ENCODE assay signal across 11 cellular contexts in genomic region chr1:205258313-205259176, GRCh38. TPM values are rescaled to one million over a fixed set of nuclear protein-coding genes. Genes with fewer than 3 reads are reported as not detected.
DNase-seq lines count a peak whose midpoint lies in the region; ATAC-seq, FAIRE-seq and TF ChIP-seq lines count a peak whose summit lies in the region.
"Had no signal": no experiment of that assay in that cellular context is flagged by ENCODE, and none has a peak within 500 bp of the region (broad histone marks: within the 10 kb centered on the region; RNA-seq: fewer than 3 reads in every experiment).

No MANE protein-coding gene starts in this region.

- H3K4me3 Mint-ChIP-seq in CD8-positive, alpha-beta T cell, result no peak overlapping the region

- H3K9me3 ChIP-seq in HepG2 (ENCODE audit: low read length) (no peaks in the 10 kb centered on the region), right lobe of liver (no peaks in the 10 kb centered on the region)
- no peaks in the 10 kb centered on the region for H3K9me3 ChIP-seq in CD8-positive, alpha-beta T cell (ENCODE audit: low read length)

- H3K4me2 ChIP-seq in HepG2 (ENCODE audit: low read depth, low read length), result peak overlapping the region; percentile 49

- no peak overlapping the region for H3K9ac ChIP-seq in HepG2 (ENCODE audit: insufficient read depth, low read depth, low read length)

- TF ChIP-seq EP300 in HepG2 (IDR thresholded peaks at IDR 0.05; ENCODE audit: low read depth in 2 of 2, low read length in 2 of 2) (no peak), HepG2 (CRISPR knock-in tag; IDR thresholded peaks at IDR 0.05; ENCODE audit: borderline replicate concordance) (no peak)

- BruUV-seq in HepG2 (replicated peaks; lab: Mats Ljungman, UMichigan), result no TSS peak

- H3K4me1 ChIP-seq in HepG2 (ENCODE audit: insufficient read depth, low read length) (peaks cover 22% of the 10 kb centered on the region), right lobe of liver (no peaks in the 10 kb centered on the region)
- peaks cover 6% of the 10 kb centered on the region for H3K4me1 ChIP-seq in CD8-positive, alpha-beta T cell (ENCODE audit: insufficient read depth, low read length)

- no peak overlapping the region for H3K27ac Mint-ChIP-seq in CD8-positive, alpha-beta T cell

- H4K20me1 ChIP-seq in HepG2 (ENCODE audit: insufficient read depth, low read length), result no peaks in the 10 kb centered on the region

- POLR2A ChIA-PET in HepG2 (lab: Yijun Ruan, JAX), result interaction anchor here (1.4 kb wide), 1 partner anchor 28 kb away, joined by 3 read pairs; no protein-coding TSS in a partner anchor
- POLR2A ChIA-PET in CD8-positive, alpha-beta T cell (lab: Charles Lee), result no interaction called here

- WGBS in HepG2 (ENCODE audit: low lambda C conversion rate), result 16% methylated on average over 11 of the region's 13 CpGs
- 64% methylated on average over 7 of the region's 13 CpGs for WGBS in right lobe of liver (ENCODE audit: insufficient coverage, low coverage, low lambda C conversion rate, missing lambda C conversion rate)

- no peak for TF ChIP-seq RAD21 in HepG2 (CRISPR knock-in tag; IDR thresholded peaks at IDR 0.05)

- H3K27me3 ChIP-seq in HepG2 (ENCODE audit: control insufficient read depth in 1 of 2, insufficient read depth in 2 of 2, low read length in 2 of 2) (peaks cover 3 to 48% of the 10 kb centered on the region in 2 experiments), right lobe of liver (no peaks in the 10 kb centered on the region)
- no peaks in the 10 kb centered on the region for H3K27me3 ChIP-seq in CD8-positive, alpha-beta T cell (ENCODE audit: insufficient read depth, low read length)

- CTCF ChIA-PET in HepG2 (lab: Yijun Ruan, JAX; ENCODE audit: low intra/inter-chr PET ratio, low total read pairs), result no interaction called here
- CTCF ChIA-PET in CD8-positive, alpha-beta T cell (lab: Charles Lee), result interaction anchor here (1.2 to 32.2 kb wide), 12 partner anchors 8 to 287 kb away, joined by 3 to 1393 read pairs (median 16); partner anchors contain the start of genes NUAK2 and TMCC2

- H3K4me1 Mint-ChIP-seq in CD8-positive, alpha-beta T cell (ENCODE audit: low read depth), result peaks cover 12% of the 10 kb centered on the region

- no peak overlapping the region for H2AFZ ChIP-seq in HepG2 (ENCODE audit: low read length)

- H3K27ac ChIP-seq in HepG2 (ENCODE audit: extremely low read length, insufficient read depth, low read length) (no peak overlapping the region), right lobe of liver (no peak overlapping the region)
- H3K27ac ChIP-seq in CD8-positive, alpha-beta T cell (ENCODE audit: low read depth, low read length), result no peak overlapping the region
- H3K27ac ChIP-seq: HL-60 had no signal

- DNase-seq in HepG2 (ENCODE audit: low spot score) (no peak), right lobe of liver (no peak), amygdala (lab: John Stamatoyannopoulos, UW) (peak in 42 of 56 donors; percentile 26 to 85 (median 60)), iPS-NIHi7 (ENCODE audit: extremely low spot score) (peak; percentile 48), left lobe of liver (ENCODE audit: low spot score) (no peak)
- no peak for DNase-seq in CD8-positive, alpha-beta T cell
- no peak for DNase-seq in stimulated activated CD4-positive, alpha-beta T cell treated with anti-CD3 and anti-CD28 coated beads, Interleukin-1b, Interleukin-23, amount 100 ng/mL, for 48 hours
- DNase-seq: effector CD4-positive, alpha-beta T cell; OCI-M1 had no signal

- FAIRE-seq in HepG2 (lab: Jason Lieb, UNC), result no peak

- in situ Hi-C loops in HepG2 (cut with HindIII; ENCODE audit: extremely low pct_ligation_motif_present, low pct_unique_long_range_greater_than_20kb), result loop anchor here (5.0 to 10.0 kb wide), 2 partner anchors 194 to 281 kb away; no protein-coding TSS in a partner anchor

- H3K36me3 ChIP-seq in HepG2 (replicated peaks in 1 of 2; ENCODE audit: control insufficient read depth in 1 of 2, insufficient read depth in 2 of 2, low read length in 2 of 2) (no peaks in the 10 kb centered on the region), right lobe of liver (no peaks in the 10 kb centered on the region)
- H3K36me3 ChIP-seq in CD8-positive, alpha-beta T cell (ENCODE audit: insufficient read depth, low read length), result no peaks in the 10 kb centered on the region

- TF ChIP-seq CTCF in HepG2 (CRISPR knock-in tag; IDR thresholded peaks at IDR 0.05) (no peak), right lobe of liver (IDR thresholded peaks at IDR 0.05) (no peak)
- no peak for TF ChIP-seq CTCF in CD8-positive, alpha-beta T cell (IDR thresholded peaks at IDR 0.05)

- no peaks in the 10 kb centered on the region for H3K9me3 Mint-ChIP-seq in CD8-positive, alpha-beta T cell

- H3K27me3 Mint-ChIP-seq in CD8-positive, alpha-beta T cell (ENCODE audit: low read depth), result no peaks in the 10 kb centered on the region

- TF ChIP-seq POLR2A in HepG2 (IDR thresholded peaks at IDR 0.05; ENCODE audit: insufficient read depth in 1 of 2, low read depth in 2 of 2, low read length in 2 of 2) (no peak), right lobe of liver (IDR thresholded peaks at IDR 0.05) (no peak)

- H3K4me3 ChIP-seq in HepG2 (replicated peaks in 1 of 3; ENCODE audit: insufficient read depth in 1 of 3, low read depth in 2 of 3, low read length in 3 of 3) (no peak overlapping the region), right lobe of liver (no peak overlapping the region)
- no peak overlapping the region for H3K4me3 ChIP-seq in CD8-positive, alpha-beta T cell (ENCODE audit: low read depth, low read length)

- intact Hi-C loops in HepG2 (cut with micrococcal nuclease; ENCODE audit: unreplicated experiment), result loop anchor here (5.0 kb wide), 1 partner anchor 136 kb away; the partner anchor contains the start of gene RBBP5
- intact Hi-C loops in right lobe of liver (cut with DNase I), result loop anchor here (5.0 to 10.0 kb wide), 3 partner anchors 184 to 281 kb away; no protein-coding TSS in a partner anchor
- intact Hi-C loops in CD8-positive, alpha-beta T cell (cut with DNase I, micrococcal nuclease), result loop anchor here (5.0 to 10.0 kb wide), 6 partner anchors 46 to 451 kb away; partner anchors contain the start of gene DSTYK (in 1 of the 2)

- ATAC-seq in HepG2 (peak; percentile 68), right lobe of liver (no peak), GM18867 (IDR thresholded peaks at IDR 0.05; ENCODE audit: unreplicated experiment) (no peak), left lobe of liver (no peak)
- ATAC-seq in CD8-positive, alpha-beta T cell, result no peak

- no peaks in the 10 kb centered on the region for H3K36me3 Mint-ChIP-seq in CD8-positive, alpha-beta T cell

- no peaks in the 10 kb centered on the region for H3K79me2 ChIP-seq in HepG2 (ENCODE audit: insufficient read depth, low read length)

RNA-seq across cellular contexts. Expression of gene TMCC2, which starts 30.8 kb away (rescaled TPM):
- total RNA-seq in HepG2 (2016; rRNA removed; fragmentation: Illumina TruSeq; extraction: Trizol) (0.21 and 0.24 TPM in 2 replicates), right lobe of liver (1 to 10 TPM in 1 of 6 experiments, under 1 TPM in 5; 0.14 to 5.9 (median 0.30) TPM), left lobe of liver (0.33 TPM)
- total RNA-seq in HepG2 (2016; cell fraction: cytosol; rRNA removed; fragmentation: Illumina TruSeq; extraction: Trizol; ENCODE audit: low read depth), result 0.35 and 0.71 TPM in 2 replicates
- total RNA-seq in HepG2 (2016; cell fraction: insoluble cytoplasmic fraction; rRNA removed; fragmentation: Illumina TruSeq; extraction: Trizol), result 0.13 and 0.22 TPM in 2 replicates
- 0.19 and 0.24 TPM in 2 replicates for total RNA-seq in HepG2 (2016; cell fraction: membrane; rRNA removed; fragmentation: Illumina TruSeq; extraction: Trizol)
- 0.28 and 0.37 TPM in 2 replicates for total RNA-seq in HepG2 (2016; cell fraction: nucleus; rRNA removed; fragmentation: Illumina TruSeq; extraction: Trizol)
- polyA plus RNA-seq in HepG2 (2011; rRNA removed), result 0.12 and 0.26 TPM in 2 replicates
- polyA plus RNA-seq in HepG2 (2011; cell fraction: cytosol; rRNA removed), result 0.09 and 0.12 TPM in 2 replicates
- 0.23 and 0.36 TPM in 2 replicates for polyA plus RNA-seq in HepG2 (2011; cell fraction: nucleus; rRNA removed)
- 0.07 and 0.23 TPM in 2 replicates for polyA plus RNA-seq in HepG2 (2012)
- polyA plus RNA-seq in HepG2 (2016; cell fraction: cytosol; fragmentation: Illumina TruSeq; extraction: Trizol; ENCODE audit: low read depth), result 0.05 and 0.09 TPM in 2 replicates
- 0.11 and 0.27 TPM in 2 replicates for polyA plus RNA-seq in HepG2 (2016; cell fraction: insoluble cytoplasmic fraction; fragmentation: Illumina TruSeq; extraction: Trizol; ENCODE audit: low read depth)
- polyA plus RNA-seq in HepG2 (2016; cell fraction: membrane; fragmentation: Illumina TruSeq; extraction: Trizol; ENCODE audit: low read depth), result 0.16 and 0.31 TPM in 2 replicates
- polyA plus RNA-seq in HepG2 (2016; cell fraction: nucleus; fragmentation: Illumina TruSeq; extraction: Trizol; ENCODE audit: insufficient read depth, low read depth), result 0.20 and 0.56 TPM in 2 replicates
- polyA minus RNA-seq in HepG2 (2011; rRNA and poly(A)+ RNA removed; ENCODE audit: low replicate concordance), result 0.78 and 3.1 TPM in 2 replicates
- not detected in 2 replicates for polyA minus RNA-seq in HepG2 (2011; cell fraction: cytosol; rRNA and poly(A)+ RNA removed)
- 0.26 TPM in 1 of 2 replicates, not detected in the other for polyA minus RNA-seq in HepG2 (2011; cell fraction: nucleus; rRNA and poly(A)+ RNA removed)
- 1 to 10 TPM; 1.5 to 2.0 TPM for total RNA-seq in CD8-positive, alpha-beta T cell

RNA-seq across cellular contexts. Expression of gene DSTYK, which starts 47.0 kb away (rescaled TPM):
- total RNA-seq in HepG2 (2016; rRNA removed; fragmentation: Illumina TruSeq; extraction: Trizol) (4.8 and 6.1 TPM in 2 replicates), right lobe of liver (1 to 10 TPM; 2.5 to 2.9 (median 2.6) TPM), left lobe of liver (2.5 TPM)
- 1.0 and 1.2 TPM in 2 replicates for total RNA-seq in HepG2 (2016; cell fraction: cytosol; rRNA removed; fragmentation: Illumina TruSeq; extraction: Trizol; ENCODE audit: low read depth)
- 4.8 and 5.9 TPM in 2 replicates for total RNA-seq in HepG2 (2016; cell fraction: insoluble cytoplasmic fraction; rRNA removed; fragmentation: Illumina TruSeq; extraction: Trizol)
- total RNA-seq in HepG2 (2016; cell fraction: membrane; rRNA removed; fragmentation: Illumina TruSeq; extraction: Trizol), result 2.2 and 2.7 TPM in 2 replicates
- 4.2 and 5.3 TPM in 2 replicates for total RNA-seq in HepG2 (2016; cell fraction: nucleus; rRNA removed; fragmentation: Illumina TruSeq; extraction: Trizol)
- polyA plus RNA-seq in HepG2 (2011; rRNA removed), result 2.5 and 2.6 TPM in 2 replicates
- 1.4 and 2.1 TPM in 2 replicates for polyA plus RNA-seq in HepG2 (2011; cell fraction: cytosol; rRNA removed)
- 1.4 and 1.5 TPM in 2 replicates for polyA plus RNA-seq in HepG2 (2011; cell fraction: nucleus; rRNA removed)
- polyA plus RNA-seq in HepG2 (2012), result 2.5 and 2.8 TPM in 2 replicates
- polyA plus RNA-seq in HepG2 (2016; cell fraction: cytosol; fragmentation: Illumina TruSeq; extraction: Trizol; ENCODE audit: low read depth), result 0.22 and 0.28 TPM in 2 replicates
- 3.7 TPM in 2 replicates for polyA plus RNA-seq in HepG2 (2016; cell fraction: insoluble cytoplasmic fraction; fragmentation: Illumina TruSeq; extraction: Trizol; ENCODE audit: low read depth)
- polyA plus RNA-seq in HepG2 (2016; cell fraction: membrane; fragmentation: Illumina TruSeq; extraction: Trizol; ENCODE audit: low read depth), result 0.66 and 0.70 TPM in 2 replicates
- polyA plus RNA-seq in HepG2 (2016; cell fraction: nucleus; fragmentation: Illumina TruSeq; extraction: Trizol; ENCODE audit: insufficient read depth, low read depth), result 3.9 and 4.3 TPM in 2 replicates
- polyA minus RNA-seq in HepG2 (2011; rRNA and poly(A)+ RNA removed; ENCODE audit: low replicate concordance), result 4.2 and 16.5 TPM in 2 replicates
- 2.4 and 2.5 TPM in 2 replicates for polyA minus RNA-seq in HepG2 (2011; cell fraction: cytosol; rRNA and poly(A)+ RNA removed)
- polyA minus RNA-seq in HepG2 (2011; cell fraction: nucleus; rRNA and poly(A)+ RNA removed), result 5.3 and 5.9 TPM in 2 replicates
- total RNA-seq in CD8-positive, alpha-beta T cell, result 10 to 100 TPM; 15.4 to 17.2 TPM

Comparison
In these comparisons a context has a peak if more than half of its experiments do, and no peak if none do; other contexts are left out.
1. DNase-seq: peak in amygdala (42 of 56) and iPS-NIHi7 (single experiment); none in HepG2 (single experiment), right lobe of liver (0 of 3), CD8-positive, alpha-beta T cell (0 of 7), left lobe of liver (single experiment) and stimulated activated CD4-positive, alpha-beta T cell treated with anti-CD3 and anti-CD28 coated beads, Interleukin-1b, Interleukin-23, amount 100 ng/mL, for 48 hours (single experiment).